Comparison of ENCODE assay signal across 8 cellular contexts in the genomic region with DNA sequence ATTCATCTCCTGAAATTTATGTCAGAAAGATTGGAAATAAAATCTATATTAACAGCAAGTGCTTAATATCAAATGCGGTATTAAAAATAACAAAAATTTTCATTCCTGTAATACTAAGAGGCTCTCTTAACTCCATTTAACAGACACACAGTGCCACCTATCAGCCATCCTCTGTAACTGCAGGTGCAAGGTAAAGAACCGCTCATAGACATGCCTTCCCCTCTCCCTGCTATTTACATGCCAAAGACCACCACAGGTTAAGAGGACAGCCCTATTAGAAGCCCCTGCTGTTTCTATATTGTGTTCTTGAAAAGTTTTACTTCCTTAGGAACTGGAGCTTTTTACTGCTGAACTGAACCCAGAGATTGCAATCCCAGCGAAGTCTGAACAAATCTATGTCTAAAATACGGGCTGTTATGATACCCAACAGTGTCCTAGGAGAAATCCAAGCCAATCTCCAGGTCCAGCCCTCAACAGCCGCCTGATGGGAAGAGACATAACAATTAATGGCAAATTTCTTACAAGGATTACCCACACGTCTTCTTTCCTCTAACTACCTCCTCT. TPM values are rescaled to one million over a fixed set of nuclear protein-coding genes. Genes with fewer than 3 reads are reported as not detected.
A peak's percentile ranks its signal among the peaks of the same experiment; 100 is the strongest.
DNase-seq lines count a peak whose midpoint lies in the region; ATAC-seq, FAIRE-seq and TF ChIP-seq lines count a peak whose summit lies in the region.
"Not testable (repeated sequence)": the region's sequence is repeated elsewhere in the genome, so short reads cannot be mapped to it uniquely, and the experiment has no call there.

No MANE protein-coding gene starts in this region.

- CTCF ChIA-PET in SK-N-SH (lab: Yijun Ruan, JAX) = not testable (repeated sequence)

- DNase-seq in DMS153 (lab: John Stamatoyannopoulos, UW) (peak; percentile 1), HAP-1 (ENCODE audit: low spot score in 2 of 2) (peak; percentile 17 to 32), NCI-H1417 (lab: John Stamatoyannopoulos, UW) (peak; percentile 40 to 66 (median 48)), SK-N-SH (peak; percentile 65), astrocyte (ENCODE audit: low read depth) (peak; percentile 4), foreskin keratinocyte (peak in 1 of 2 donors; percentile 9), naive B cell (peak; percentile 14), tibial nerve (ENCODE audit: low spot score in 2 of 2) (peak in 1 of 2 donors; percentile 11)

- not testable (repeated sequence) for H3K9me3 Mint-ChIP-seq in astrocyte (ENCODE audit: unreplicated experiment); naive B cell

- H3K4me2 ChIP-seq in SK-N-SH; astrocyte (ENCODE audit: low read length): not testable (repeated sequence)

- H2AFZ ChIP-seq in SK-N-SH (ENCODE audit: low read depth); astrocyte (ENCODE audit: low read depth, low read length): not testable (repeated sequence)

- peaks cover 32% of the 10 kb centered on the region for H3K27me3 Mint-ChIP-seq in astrocyte (ENCODE audit: low read depth, unreplicated experiment)
- H3K27me3 Mint-ChIP-seq in naive B cell = not testable (repeated sequence)

- TF ChIP-seq RAD21 in SK-N-SH (IDR thresholded peaks at IDR 0.05; ENCODE audit: low read length) = peak; percentile 72

- not testable (repeated sequence) for H3K36me3 ChIP-seq in HAP-1 (replicated peaks); SK-N-SH (replicated peaks in 1 of 2; ENCODE audit: control insufficient read depth in 1 of 2, insufficient read depth in 2 of 2, low read length in 1 of 2); astrocyte (ENCODE audit: insufficient read depth, low read length); tibial nerve

- peak; percentile 17 for FAIRE-seq in astrocyte (lab: Jason Lieb, UNC)

- in situ Hi-C loops in HAP-1 (cut with MboI; ENCODE audit: low sequenced_read_pairs) = loop anchor here (25.0 kb wide), 1 partner anchor 136 kb away; a partner anchor contains a TSS

- H3K4me1 ChIP-seq in HAP-1; SK-N-SH (ENCODE audit: control insufficient read depth in 1 of 2, insufficient read depth in 2 of 2, low read depth in 1 of 2, low read length in 1 of 2); astrocyte (ENCODE audit: insufficient read depth, low read length); foreskin keratinocyte; tibial nerve: not testable (repeated sequence)

- H3K9me2 ChIP-seq in SK-N-SH = not testable (repeated sequence)

- H3K36me3 Mint-ChIP-seq in astrocyte (ENCODE audit: low read depth, unreplicated experiment); naive B cell: not testable (repeated sequence)

- H3K27ac ChIP-seq in SK-N-SH (ENCODE audit: low read depth in 2 of 2, low read length in 1 of 2); astrocyte (ENCODE audit: low read depth, low read length); foreskin keratinocyte; tibial nerve: not testable (repeated sequence)

- not testable (repeated sequence) for H3K4me1 Mint-ChIP-seq in astrocyte (ENCODE audit: low read depth, unreplicated experiment); naive B cell

- H3F3A ChIP-seq in SK-N-SH (replicated peaks; ENCODE audit: insufficient read depth) = not testable (repeated sequence)

- ATAC-seq in foreskin keratinocyte (peak; percentile 75), naive B cell (ENCODE audit: low read depth in 2 of 2) (peak; percentile 35 to 43)

- TF ChIP-seq EP300 in SK-N-SH (IDR thresholded peaks at IDR 0.05; ENCODE audit: borderline replicate concordance in 1 of 2, low read depth in 1 of 2, low read length in 1 of 2); tibial nerve (IDR thresholded peaks at IDR 0.05): not testable (repeated sequence)

- H4K20me1 ChIP-seq in SK-N-SH (ENCODE audit: insufficient read depth); astrocyte (ENCODE audit: insufficient read depth, low read length): not testable (repeated sequence)

- TF ChIP-seq CTCF in SK-N-SH (IDR thresholded peaks at IDR 0.05) (peak; percentile 96), astrocyte (IDR thresholded peaks at IDR 0.05; ENCODE audit: insufficient read depth, low read depth, low read length) (peak; percentile 57), foreskin keratinocyte (conservative IDR thresholded peaks at IDR 0.05) (peak; percentile 81), tibial nerve (IDR thresholded peaks at IDR 0.05) (peak; percentile 51 to 79 (median 68))

- H3K27me3 ChIP-seq in HAP-1 (ENCODE audit: low read depth); SK-N-SH (ENCODE audit: insufficient read depth); astrocyte (ENCODE audit: insufficient read depth, low read length); foreskin keratinocyte; tibial nerve: not testable (repeated sequence)

- POLR2A ChIA-PET in SK-N-SH (lab: Yijun Ruan, JAX) = not testable (repeated sequence)

- not testable (repeated sequence) for H3K9ac ChIP-seq in SK-N-SH; astrocyte (ENCODE audit: low read length)

- H3K27ac Mint-ChIP-seq in astrocyte (ENCODE audit: unreplicated experiment) = not testable (repeated sequence)
- peak overlapping the region in 1 of 6 donors; percentile 37 for H3K27ac Mint-ChIP-seq in naive B cell

- not testable (repeated sequence) for TF ChIP-seq POLR2A in tibial nerve (IDR thresholded peaks at IDR 0.05)

- H3K79me2 ChIP-seq in SK-N-SH (ENCODE audit: insufficient read depth); astrocyte (ENCODE audit: insufficient read depth, low read length): not testable (repeated sequence)

- H3K9me3 ChIP-seq in HAP-1; SK-N-SH; astrocyte (ENCODE audit: insufficient read depth, low read depth, low read length); tibial nerve: not testable (repeated sequence)

- H3K4me3 ChIP-seq in HAP-1; SK-N-SH (ENCODE audit: low read depth in 2 of 2, low read length in 1 of 2); astrocyte (ENCODE audit: insufficient read depth, low read depth, low read length); tibial nerve: not testable (repeated sequence)

- WGBS in SK-N-SH (ENCODE audit: low lambda C conversion rate) = 45% methylated on average over 6 of the region's 6 CpGs
- 48 to 51% methylated on average over 6 of the region's 6 CpGs for WGBS in tibial nerve, 2 donors

- H3K4me3 Mint-ChIP-seq in astrocyte (ENCODE audit: unreplicated experiment); naive B cell: not testable (repeated sequence)

TF ChIP-seq in SK-N-SH, 30 proteins besides CTCF, POLR2A, EP300 and RAD21:
- peak; percentile 55 for TF ChIP-seq SMC3 (IDR thresholded peaks at IDR 0.05; ENCODE audit: low read depth, low read length)

RNA-seq across cellular contexts. Expression of gene LRRC61, which starts 46.9 kb away (rescaled TPM):
- 0.93 and 0.99 TPM in 2 replicates for polyA plus RNA-seq in SK-N-SH (2012; rRNA removed)
- 0.41 and 1.00 TPM in 2 replicates for polyA plus RNA-seq in SK-N-SH (2012; cell fraction: cytosol; rRNA removed)
- polyA plus RNA-seq in SK-N-SH (2012; cell fraction: nucleus; rRNA removed) = 0.73 and 1.2 TPM in 2 replicates
- 0.24 and 0.45 TPM in 2 replicates for total RNA-seq in astrocyte
- total RNA-seq in foreskin keratinocyte = 8.6 and 9.9 TPM in 2 replicates
- 10.0 and 13.2 TPM in 2 replicates for polyA plus RNA-seq in foreskin keratinocyte
- polyA plus RNA-seq in naive B cell (ENCODE audit: low read depth in 6 of 6) = 10 to 100 TPM; 15.2 to 28.6 (median 25.4) TPM
- total RNA-seq in tibial nerve = 10 to 100 TPM in 1 of 4 donors, 1 to 10 TPM in 3; 7.9 to 19.3 (median 9.6) TPM

RNA-seq across cellular contexts. Expression of gene ACTR3C, which starts 47.1 kb away (rescaled TPM):
- polyA plus RNA-seq in SK-N-SH (2012; rRNA removed) (0.16 and 0.35 TPM in 2 replicates), foreskin keratinocyte (1.1 and 1.6 TPM in 2 replicates), naive B cell (ENCODE audit: low read depth in 6 of 6) (1 to 10 TPM in 5 of 6 donors, not detected in 1; 1.3 to 7.6 (median 6.2) TPM)
- polyA plus RNA-seq in SK-N-SH (2012; cell fraction: cytosol; rRNA removed) = 0.24 and 0.31 TPM in 2 replicates
- polyA plus RNA-seq in SK-N-SH (2012; cell fraction: nucleus; rRNA removed) = 0.29 and 0.37 TPM in 2 replicates
- total RNA-seq in astrocyte (0.25 TPM in 1 of 2 replicates, not detected in the other), foreskin keratinocyte (2.8 and 2.9 TPM in 2 replicates), tibial nerve (1 to 10 TPM in 1 of 4 donors, under 1 TPM in 3; 0.44 to 2.3 (median 0.94) TPM)
